In the genomic region with DNA sequence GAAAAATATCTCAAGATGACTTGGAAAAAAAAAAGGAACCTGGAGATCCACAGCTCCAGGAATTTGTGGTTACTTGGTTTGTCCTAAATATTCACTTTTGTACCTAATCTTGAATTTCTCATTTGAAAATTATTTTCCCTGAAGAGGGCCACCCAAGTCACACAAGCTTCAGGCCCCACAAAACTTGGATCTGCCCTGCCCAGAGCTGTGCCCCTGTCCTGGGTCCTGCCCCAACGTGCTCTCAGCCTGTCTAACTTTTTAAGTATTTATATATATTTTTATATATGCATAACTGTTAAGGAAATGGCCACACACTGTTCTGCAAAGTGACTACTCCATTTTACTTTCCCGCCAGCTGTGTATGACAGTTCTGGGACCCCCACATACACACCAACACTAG, we compare ENCODE assay signal across 22 cellular contexts.
"Had no signal": no experiment of that assay in that cellular context is flagged by ENCODE, and none has a peak within 500 bp of the region (broad histone marks: within the 10 kb centered on the region; RNA-seq: fewer than 3 reads in every experiment).

No MANE protein-coding gene starts in this region.

- H3K4me3 Mint-ChIP-seq: activated CD4-positive, alpha-beta memory T cell treated with anti-CD3 and anti-CD28 coated beads for 36 hours; activated CD4-positive, alpha-beta T cell treated with anti-CD3 and anti-CD28 coated beads for 36 hours; activated CD4-positive, alpha-beta T cell treated with anti-CD3 and anti-CD28 coated beads, Interleukin-2, amount 10 ng/mL, durations not matched to agents 24 days and 14 days; activated CD8-positive, alpha-beta T cell treated with anti-CD3 and anti-CD28 coated beads, Interleukin-2, amount 10 ng/mL, durations not matched to agents 7 days and 5 days; activated naive CD8-positive, alpha-beta T cell; activated T-cell treated with anti-CD3 and anti-CD28 coated beads, Interleukin-2, amount 50 U/mL, for 4 hours; activated T-helper 17 cell treated with anti-CD3 and anti-CD28 coated beads, Interleukin-2, amount 50 U/mL, for 72 hours; T-helper 17 cell had no signal

- H3K4me1 Mint-ChIP-seq: activated CD4-positive, alpha-beta T cell treated with anti-CD3 and anti-CD28 coated beads for 36 hours; activated CD4-positive, alpha-beta T cell treated with anti-CD3 and anti-CD28 coated beads, Interleukin-2, amount 10 ng/mL, durations not matched to agents 24 days and 14 days; activated T-helper 17 cell treated with anti-CD3 and anti-CD28 coated beads, Interleukin-2, amount 50 U/mL, for 72 hours had no signal

- ATAC-seq: activated CD4-positive, alpha-beta T cell treated with anti-CD3 and anti-CD28 coated beads for 36 hours; activated CD8-positive, alpha-beta T cell treated with anti-CD3 and anti-CD28 coated beads, Interleukin-2, amount 10 ng/mL, durations not matched to agents 7 days and 5 days; activated T-cell treated with anti-CD3 and anti-CD28 coated beads, Interleukin-2, amount 50 U/mL, for 4 hours; T-helper 17 cell had no signal

- H3K4me3 ChIP-seq: esophagus squamous epithelium had no signal

- H3K27me3 ChIP-seq: brain microvascular endothelial cell had no signal

- DNase-seq: activated CD4-positive, alpha-beta memory T cell treated with anti-CD3 and anti-CD28 coated beads for 36 hours; activated CD4-positive, alpha-beta T cell treated with anti-CD3 and anti-CD28 coated beads for 36 hours; activated CD4-positive, alpha-beta T cell treated with anti-CD3 and anti-CD28 coated beads, Interleukin-2, amount 10 ng/mL, durations not matched to agents 24 days and 14 days; activated CD4-positive, CD25-positive, alpha-beta regulatory T cell; activated CD4-positive, CD25-positive, alpha-beta regulatory T cell treated with anti-CD3 and anti-CD28 coated beads, Interleukin-2, amount 50 U/mL, for 72 hours; activated CD8-positive, alpha-beta T cell treated with anti-CD3 and anti-CD28 coated beads, Interleukin-2, amount 10 ng/mL, durations not matched to agents 7 days and 5 days; activated effector memory CD4-positive, alpha-beta T cell treated with Interleukin-2 at 50 U/mL for 16 hours; activated gamma-delta T cell treated with Interleukin-2 at 50 U/mL for 16 hours; activated naive CD4-positive, alpha-beta T cell treated with anti-CD3 and anti-CD28 coated beads, Interleukin-2, amount 50 U/mL, for 16 hours; activated naive CD4-positive, alpha-beta T cell treated with Interleukin-2 at 50 U/mL for 16 hours; activated T-cell treated with anti-CD3 and anti-CD28 coated beads, Interleukin-2, amount 50 U/mL, for 4 hours; amniotic stem cell; brain microvascular endothelial cell; caudate nucleus; cortex of kidney; effector CD8-positive, alpha-beta T cell; esophagus squamous epithelium; T-helper 1 cell; T-helper 17 cell had no signal

- H3K9me3 Mint-ChIP-seq: activated CD4-positive, alpha-beta memory T cell treated with anti-CD3 and anti-CD28 coated beads for 36 hours; activated CD4-positive, alpha-beta T cell treated with anti-CD3 and anti-CD28 coated beads, Interleukin-2, amount 10 ng/mL, durations not matched to agents 24 days and 14 days; activated T-cell treated with anti-CD3 and anti-CD28 coated beads, Interleukin-2, amount 50 U/mL, for 4 hours; activated T-helper 17 cell treated with anti-CD3 and anti-CD28 coated beads, Interleukin-2, amount 50 U/mL, for 72 hours had no signal

- H3K27ac Mint-ChIP-seq: activated CD4-positive, alpha-beta memory T cell treated with anti-CD3 and anti-CD28 coated beads for 36 hours; activated CD4-positive, alpha-beta T cell treated with anti-CD3 and anti-CD28 coated beads for 36 hours; activated CD4-positive, alpha-beta T cell treated with anti-CD3 and anti-CD28 coated beads, Interleukin-2, amount 10 ng/mL, durations not matched to agents 24 days and 14 days; activated CD8-positive, alpha-beta T cell treated with anti-CD3 and anti-CD28 coated beads, Interleukin-2, amount 10 ng/mL, durations not matched to agents 7 days and 5 days; activated naive CD8-positive, alpha-beta T cell; activated T-helper 17 cell treated with anti-CD3 and anti-CD28 coated beads, Interleukin-2, amount 50 U/mL, for 72 hours; T-helper 17 cell had no signal

- H3K9me3 ChIP-seq: esophagus squamous epithelium had no signal

- H3K27ac ChIP-seq: brain microvascular endothelial cell, epithelial cell of prostate, esophagus squamous epithelium had no signal

- H3K36me3 Mint-ChIP-seq: activated CD4-positive, alpha-beta memory T cell treated with anti-CD3 and anti-CD28 coated beads for 36 hours; activated naive CD8-positive, alpha-beta T cell had no signal

- H3K27me3 Mint-ChIP-seq: activated naive CD8-positive, alpha-beta T cell had no signal

- H3K36me3 ChIP-seq: brain microvascular endothelial cell, esophagus squamous epithelium had no signal
